In the genomic region with DNA sequence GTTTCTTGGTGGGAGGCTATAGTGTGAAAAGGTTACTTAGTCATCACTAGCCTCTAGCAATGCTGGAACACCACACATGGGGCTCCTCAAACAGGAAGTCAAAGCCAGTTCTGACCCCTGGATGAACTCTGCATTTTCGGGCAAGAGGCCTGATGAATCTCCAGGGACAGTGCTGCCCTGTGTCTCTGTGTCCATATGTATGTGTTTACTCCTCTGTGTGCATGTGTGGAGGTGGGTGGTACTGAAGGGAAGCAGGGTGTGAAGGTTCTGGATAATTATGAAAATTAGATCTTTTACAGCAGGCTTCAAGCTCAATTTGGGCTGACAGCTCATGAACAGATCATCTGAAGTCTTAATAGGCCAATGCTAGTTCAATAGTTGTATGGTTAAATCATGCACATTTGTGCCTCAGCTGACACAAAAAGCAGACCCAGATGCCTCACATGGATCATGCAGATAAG, we compare ENCODE assay signal across 9 cellular contexts.
DNase-seq lines count a peak whose midpoint lies in the region; ATAC-seq, FAIRE-seq and TF ChIP-seq lines count a peak whose summit lies in the region.
"Had no signal": no experiment of that assay in that cellular context is flagged by ENCODE, and none has a peak within 500 bp of the region (broad histone marks: within the 10 kb centered on the region; RNA-seq: fewer than 3 reads in every experiment).

No MANE protein-coding gene starts in this region.

- H3K4me1 ChIP-seq in vagina, result peaks cover 24% of the 10 kb centered on the region

- no peak for TF ChIP-seq CTCF in vagina (IDR thresholded peaks at IDR 0.05)

- no peak for TF ChIP-seq POLR2A in vagina (IDR thresholded peaks at IDR 0.05)

- H3K27me3 ChIP-seq in vagina, result no peaks in the 10 kb centered on the region

- FAIRE-seq in HTR-8/SVneo (lab: Jason Lieb, UNC), result no peak

- ATAC-seq in GM21529 (IDR thresholded peaks at IDR 0.05; ENCODE audit: unreplicated experiment), result peak; percentile 86

- peaks cover 88 to 95% of the 10 kb centered on the region in 2 donors for H3K4me1 Mint-ChIP-seq in immature natural killer cell

- H3K9me3 Mint-ChIP-seq in immature natural killer cell, result no peaks in the 10 kb centered on the region

- H3K36me3 Mint-ChIP-seq in immature natural killer cell, result peaks cover 0 to 4% (median 3%) of the 10 kb centered on the region in 3 donors

- no peak overlapping the region for H3K4me3 ChIP-seq in vagina

- peaks cover 0 to 4% (median 0%) of the 10 kb centered on the region in 3 donors for H3K27me3 Mint-ChIP-seq in immature natural killer cell (ENCODE audit: low read depth in 3 of 3)

- H3K4me3 Mint-ChIP-seq in immature natural killer cell, result peak overlapping the region; percentile 6 to 45 (median 25)

- no peaks in the 10 kb centered on the region for H3K9me3 ChIP-seq in vagina

- H3K27ac Mint-ChIP-seq in immature natural killer cell, result peak overlapping the region; percentile 29 to 89 (median 75)

- H3K27ac ChIP-seq in vagina, result no peak overlapping the region
- H3K27ac ChIP-seq: 22Rv1 had no signal

- DNase-seq in NCI-H1417 (lab: John Stamatoyannopoulos, UW) (peak in 2 of 3 experiments; percentile 12 to 37), NCI-H1417 treated with DMSO at 0.1 percent for 48 hours (lab: John Stamatoyannopoulos, UW) (no peak), HTR-8/SVneo (ENCODE audit: insufficient read length, low spot score) (peak; percentile 65), immature natural killer cell (peak in 1 of 3 donors; percentile 28), vagina (ENCODE audit: extremely low spot score in 2 of 2) (no peak), NCI-H2227 (lab: John Stamatoyannopoulos, UW; ENCODE audit: unreplicated experiment) (no peak)
- peak; percentile 57 for DNase-seq in activated CD8-positive, alpha-beta memory T cell treated with anti-CD3 and anti-CD28 coated beads, Interleukin-2, amount 50 U/mL, for 48 hours

- intact Hi-C loops in vagina (cut with DNase I), result no loop called here

- no peaks in the 10 kb centered on the region for H3K36me3 ChIP-seq in vagina

Comparison
In these comparisons a context has a peak if more than half of its experiments do, and no peak if none do; other contexts are left out.
1. DNase-seq: peak in NCI-H1417 (2 of 3), HTR-8/SVneo (single experiment) and activated CD8-positive, alpha-beta memory T cell treated with anti-CD3 and anti-CD28 coated beads, Interleukin-2, amount 50 U/mL, for 48 hours (single experiment); none in NCI-H1417 treated with DMSO at 0.1 percent for 48 hours (single experiment), vagina (0 of 2) and NCI-H2227 (single experiment).